In genomic region chr20:16404171-16404570, GRCh38 we compare ENCODE assay signal across 1 cellular context.
TF ChIP-seq lines count a peak whose summit lies in the region.

No MANE protein-coding gene starts in this region.

TF ChIP-seq in HepG2, 621 proteins besides CTCF, POLR2A, EP300 and RAD21 (continued from another document):
- no peak for TF ChIP-seq ZNF318 (CRISPR knock-in tag; IDR thresholded peaks at IDR 0.05)
